25 cellular contexts compared by ENCODE assay signal in the genomic region with DNA sequence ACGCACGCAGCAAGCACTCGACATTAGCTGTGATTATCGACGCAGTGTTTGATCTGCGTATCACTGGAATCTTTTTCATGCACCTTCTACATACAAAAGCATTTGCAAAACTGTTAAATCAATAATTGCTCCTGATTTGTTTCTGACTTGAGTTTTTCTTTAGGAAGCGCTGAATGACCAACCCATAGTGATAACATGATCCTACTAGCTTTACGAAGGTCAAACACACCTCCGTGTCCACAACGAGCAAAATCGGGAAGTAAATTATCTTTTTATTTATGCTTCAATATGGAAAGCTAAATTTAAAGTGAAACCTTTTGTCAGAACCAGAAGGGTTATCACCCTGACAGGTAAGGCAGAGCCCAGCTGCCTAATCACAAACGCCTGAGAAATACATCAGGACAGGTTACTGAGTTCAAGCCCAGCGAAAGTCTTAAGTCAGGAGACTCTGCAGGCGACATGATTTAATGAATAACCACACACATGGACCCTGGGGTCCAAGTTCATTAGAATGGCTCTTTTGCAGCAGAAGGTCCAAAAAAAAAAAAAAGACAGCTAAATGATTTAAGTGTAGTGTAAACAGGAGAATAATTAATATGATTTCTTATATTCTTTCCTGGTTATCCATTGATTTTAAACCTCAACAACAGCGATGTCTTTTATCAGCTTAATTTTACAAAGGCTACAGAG.
DNase-seq lines count a peak whose midpoint lies in the region; ATAC-seq, FAIRE-seq and TF ChIP-seq lines count a peak whose summit lies in the region.
"Had no signal": no experiment of that assay in that cellular context is flagged by ENCODE, and none has a peak within 500 bp of the region (broad histone marks: within the 10 kb centered on the region; RNA-seq: fewer than 3 reads in every experiment).

No MANE protein-coding gene starts in this region.

- no peak overlapping the region for H3K27ac Mint-ChIP-seq in activated CD8-positive, alpha-beta T cell treated with anti-CD3 and anti-CD28 coated beads, Interleukin-2, amount 10 ng/mL, durations not matched to agents 7 days and 5 days
- H3K27ac Mint-ChIP-seq: activated B cell treated with CpG ODN at 0.5 μM for 24 hours; activated naive CD4-positive, alpha-beta T cell treated with anti-CD3 and anti-CD28 coated beads, Interleukin-2, amount 50 U/mL, for 24 hours; activated T-helper 17 cell treated with anti-CD3 and anti-CD28 coated beads, Interleukin-2, amount 50 U/mL, for 72 hours; IgD-negative memory B cell had no signal

- H3K9me3 ChIP-seq in BLaER1: no peaks in the 10 kb centered on the region
- H3K9me3 ChIP-seq in Panc1 (ENCODE audit: control insufficient read depth, insufficient read depth, low read depth, low read length): no peaks in the 10 kb centered on the region
- no peaks in the 10 kb centered on the region for H3K9me3 ChIP-seq in iPS-20b (ENCODE audit: insufficient read depth, low read depth, low read length)
- H3K9me3 ChIP-seq in pancreas: no peaks in the 10 kb centered on the region
- H3K9me3 ChIP-seq: sigmoid colon had no signal

- peak overlapping the region; percentile 45 for H3K4me2 ChIP-seq in BLaER1

- H3K27me3 ChIP-seq in BLaER1 (no peaks in the 10 kb centered on the region), Panc1 (ENCODE audit: control insufficient read depth, insufficient read depth, low read length) (no peaks in the 10 kb centered on the region), iPS-20b (ENCODE audit: insufficient read depth, low read length) (no peaks in the 10 kb centered on the region), pancreas (no peaks in the 10 kb centered on the region)
- H3K27me3 ChIP-seq: sigmoid colon had no signal

- H3K4me3 ChIP-seq in BLaER1: no peak overlapping the region
- H3K4me3 ChIP-seq in Panc1 (ENCODE audit: low read depth in 2 of 2, low read length in 2 of 2): no peak overlapping the region
- no peak overlapping the region for H3K4me3 ChIP-seq in iPS-20b (ENCODE audit: low read length)
- H3K4me3 ChIP-seq in pancreas: no peak overlapping the region
- H3K4me3 ChIP-seq in coronary artery: no peak overlapping the region
- H3K4me3 ChIP-seq: GM12878 had no signal

- CTCF ChIA-PET in Panc1 (lab: Charles Lee): interaction anchor here (0.6 kb wide), 1 partner anchor 22 kb away, joined by 3 read pairs; no protein-coding TSS in a partner anchor
- CTCF ChIA-PET in activated CD8-positive, alpha-beta T cell treated with anti-CD3 and anti-CD28 coated beads, Interleukin-2, amount 10 ng/mL, durations not matched to agents 7 days and 5 days (lab: Charles Lee): no interaction called here

- H4K20me1 ChIP-seq in BLaER1: peaks cover 87% of the 10 kb centered on the region

- H3K36me3 Mint-ChIP-seq in activated CD8-positive, alpha-beta T cell treated with anti-CD3 and anti-CD28 coated beads, Interleukin-2, amount 10 ng/mL, durations not matched to agents 7 days and 5 days (ENCODE audit: low read depth): no peaks in the 10 kb centered on the region
- H3K36me3 Mint-ChIP-seq: activated naive CD4-positive, alpha-beta T cell treated with anti-CD3 and anti-CD28 coated beads, Interleukin-2, amount 50 U/mL, for 24 hours had no signal

- TF ChIP-seq CTCF in Panc1 (IDR thresholded peaks at IDR 0.05) (no peak), pancreas (IDR thresholded peaks at IDR 0.05) (no peak), coronary artery (IDR thresholded peaks at IDR 0.05) (no peak)

- H3K4me1 Mint-ChIP-seq in activated CD8-positive, alpha-beta T cell treated with anti-CD3 and anti-CD28 coated beads, Interleukin-2, amount 10 ng/mL, durations not matched to agents 7 days and 5 days (ENCODE audit: low read depth): peaks cover 2% of the 10 kb centered on the region
- H3K4me1 Mint-ChIP-seq: activated B cell treated with CpG ODN at 0.5 μM for 24 hours, IgD-negative memory B cell had no signal

- H3K9me3 Mint-ChIP-seq in activated CD8-positive, alpha-beta T cell treated with anti-CD3 and anti-CD28 coated beads, Interleukin-2, amount 10 ng/mL, durations not matched to agents 7 days and 5 days (ENCODE audit: insufficient read depth): no peaks in the 10 kb centered on the region
- H3K9me3 Mint-ChIP-seq: activated B cell treated with CpG ODN at 0.5 μM for 24 hours; activated naive CD4-positive, alpha-beta T cell treated with anti-CD3 and anti-CD28 coated beads, Interleukin-2, amount 50 U/mL, for 24 hours; activated T-helper 17 cell treated with anti-CD3 and anti-CD28 coated beads, Interleukin-2, amount 50 U/mL, for 72 hours; neural crest cell had no signal

- H3K9ac ChIP-seq in BLaER1 (peak overlapping the region; percentile 37; the same call in 1 of the 2 replicates), iPS-20b (ENCODE audit: low read depth, low read length) (peak overlapping the region; percentile 2; the same call in 1 of the 2 replicates)

- intact Hi-C loops in Panc1 (cut with micrococcal nuclease; ENCODE audit: unreplicated experiment) (loop anchor here (10.0 kb wide), 1 partner anchor 83 kb away; no protein-coding TSS in a partner anchor), pancreas (cut with DNase I) (no loop called here)

- ATAC-seq in Panc1 (no peak), pancreas (peak in 3 of 4 donors; percentile 14 to 32 (median 16)), GM18909 (IDR thresholded peaks at IDR 0.05; ENCODE audit: poor library complexity, unreplicated experiment) (no peak)
- ATAC-seq in activated CD8-positive, alpha-beta T cell treated with anti-CD3 and anti-CD28 coated beads, Interleukin-2, amount 10 ng/mL, durations not matched to agents 7 days and 5 days: no peak
- ATAC-seq: activated T-helper 17 cell treated with anti-CD3 and anti-CD28 coated beads, Interleukin-2, amount 50 U/mL, for 72 hours; GM12878; HCT116; left colon; Right ventricle myocardium inferior; stimulated activated naive CD8-positive, alpha-beta T cell treated with anti-CD3 and anti-CD28 coated beads, Interleukin-15, Interleukin-2, amounts not matched to agents 100 U/mL and 50 U/mL, for 24 hours had no signal

- 15 to 17% methylated on average over 15 of the region's 15 CpGs for WGBS in pancreas, 2 donors

- POLR2A ChIA-PET in Panc1 (lab: Charles Lee): interaction anchor here (0.6 to 1.0 kb wide), 2 partner anchors 110 to 241 kb away, joined by 3 read pairs; no protein-coding TSS in a partner anchor
- POLR2A ChIA-PET in activated CD8-positive, alpha-beta T cell treated with anti-CD3 and anti-CD28 coated beads, Interleukin-2, amount 10 ng/mL, durations not matched to agents 7 days and 5 days (lab: Charles Lee): no interaction called here

- DNase-seq in Panc1 (ENCODE audit: low read depth, low spot score): no peak
- DNase-seq in pancreas: no peak
- DNase-seq in ACHN: no peak
- DNase-seq in activated CD8-positive, alpha-beta T cell treated with anti-CD3 and anti-CD28 coated beads, Interleukin-2, amount 10 ng/mL, durations not matched to agents 7 days and 5 days: no peak
- DNase-seq in coronary artery (ENCODE audit: low spot score): no peak
- DNase-seq: activated B cell treated with CpG ODN at 0.5 μM for 24 hours; activated CD8-positive, alpha-beta memory T cell treated with anti-CD3 and anti-CD28 coated beads, Interleukin-2, amount 50 U/mL, for 48 hours; anterior cingulate cortex; DND-41; left colon; NCI-H1417 treated with DMSO at 0.1 percent for 48 hours; NCI-H2081 treated with DMSO at 0.1 percent for 48 hours; sigmoid colon; stimulated activated CD4-positive, alpha-beta T cell treated with anti-CD3 and anti-CD28 coated beads, Interleukin-15, amount 100 ng/mL, for 24 hours; stimulated activated naive CD8-positive, alpha-beta T cell treated with anti-CD3 and anti-CD28 coated beads, Interleukin-15, Interleukin-2, amounts not matched to agents 100 U/mL and 50 U/mL, for 24 hours had no signal

- BruUV-seq in Panc1 (replicated peaks; lab: Mats Ljungman, UMichigan): no TSS peak

- H3K36me3 ChIP-seq in BLaER1 (peaks cover 47% of the 10 kb centered on the region), Panc1 (ENCODE audit: control insufficient read depth, insufficient read depth, low read length) (no peaks in the 10 kb centered on the region), iPS-20b (ENCODE audit: insufficient read depth, low read depth, low read length) (no peaks in the 10 kb centered on the region), pancreas (no peaks in the 10 kb centered on the region)
- H3K36me3 ChIP-seq: sigmoid colon had no signal

- H3K4me3 Mint-ChIP-seq in activated CD8-positive, alpha-beta T cell treated with anti-CD3 and anti-CD28 coated beads, Interleukin-2, amount 10 ng/mL, durations not matched to agents 7 days and 5 days: no peak overlapping the region
- H3K4me3 Mint-ChIP-seq: activated B cell treated with CpG ODN at 0.5 μM for 24 hours; activated naive CD4-positive, alpha-beta T cell treated with anti-CD3 and anti-CD28 coated beads, Interleukin-2, amount 50 U/mL, for 24 hours; activated T-helper 17 cell treated with anti-CD3 and anti-CD28 coated beads, Interleukin-2, amount 50 U/mL, for 72 hours; IgD-negative memory B cell; neural crest cell had no signal

- H3K27me3 Mint-ChIP-seq in activated CD8-positive, alpha-beta T cell treated with anti-CD3 and anti-CD28 coated beads, Interleukin-2, amount 10 ng/mL, durations not matched to agents 7 days and 5 days (ENCODE audit: low read depth): no peaks in the 10 kb centered on the region
- H3K27me3 Mint-ChIP-seq: activated naive CD4-positive, alpha-beta T cell treated with anti-CD3 and anti-CD28 coated beads, Interleukin-2, amount 50 U/mL, for 24 hours; activated T-helper 17 cell treated with anti-CD3 and anti-CD28 coated beads, Interleukin-2, amount 50 U/mL, for 72 hours had no signal

- FAIRE-seq in pancreas (lab: Jason Lieb, UNC): no peak
- FAIRE-seq: GM12878 had no signal

- 0 out of 2 replicates have a peak overlapping the region, but pooled peaks have one; percentile 61 for H3K27ac ChIP-seq in BLaER1
- H3K27ac ChIP-seq in Panc1 (ENCODE audit: low read length): peak overlapping the region; percentile 67; the same call in 1 of the 2 replicates
- no peak overlapping the region for H3K27ac ChIP-seq in iPS-20b (ENCODE audit: low read length)
- peak overlapping the region in 2 of 4 donors; percentile 38 to 55 for H3K27ac ChIP-seq in pancreas
- H3K27ac ChIP-seq in coronary artery: peak overlapping the region in 1 of 2 donors; percentile 28

- in situ Hi-C loops in Panc1 (cut with HindIII; ENCODE audit: low pct_unique_long_range_greater_than_20kb, low sequenced_read_pairs): no loop called here
- in situ Hi-C loops in ACHN (cut with HindIII; ENCODE audit: low pct_ligation_motif_present, low pct_unique_long_range_greater_than_20kb, low sequenced_read_pairs): no loop called here

- H3K4me1 ChIP-seq in BLaER1: peaks cover 58% of the 10 kb centered on the region
- H3K4me1 ChIP-seq in Panc1 (ENCODE audit: control insufficient read depth, insufficient read depth, low read length): peaks cover 45% of the 10 kb centered on the region
- H3K4me1 ChIP-seq in iPS-20b (ENCODE audit: insufficient read depth, low read length): peaks cover 27% of the 10 kb centered on the region
- H3K4me1 ChIP-seq in pancreas: peaks cover 10 to 30% (median 21%) of the 10 kb centered on the region in 3 donors

Comparison
In these comparisons a context has a peak if more than half of its experiments do, and no peak if none do; other contexts are left out.
1. ATAC-seq: peak in pancreas (3 of 4); none in Panc1 (single experiment), GM18909 (single experiment) and activated CD8-positive, alpha-beta T cell treated with anti-CD3 and anti-CD28 coated beads, Interleukin-2, amount 10 ng/mL, durations not matched to agents 7 days and 5 days (single experiment).